In the genomic region with DNA sequence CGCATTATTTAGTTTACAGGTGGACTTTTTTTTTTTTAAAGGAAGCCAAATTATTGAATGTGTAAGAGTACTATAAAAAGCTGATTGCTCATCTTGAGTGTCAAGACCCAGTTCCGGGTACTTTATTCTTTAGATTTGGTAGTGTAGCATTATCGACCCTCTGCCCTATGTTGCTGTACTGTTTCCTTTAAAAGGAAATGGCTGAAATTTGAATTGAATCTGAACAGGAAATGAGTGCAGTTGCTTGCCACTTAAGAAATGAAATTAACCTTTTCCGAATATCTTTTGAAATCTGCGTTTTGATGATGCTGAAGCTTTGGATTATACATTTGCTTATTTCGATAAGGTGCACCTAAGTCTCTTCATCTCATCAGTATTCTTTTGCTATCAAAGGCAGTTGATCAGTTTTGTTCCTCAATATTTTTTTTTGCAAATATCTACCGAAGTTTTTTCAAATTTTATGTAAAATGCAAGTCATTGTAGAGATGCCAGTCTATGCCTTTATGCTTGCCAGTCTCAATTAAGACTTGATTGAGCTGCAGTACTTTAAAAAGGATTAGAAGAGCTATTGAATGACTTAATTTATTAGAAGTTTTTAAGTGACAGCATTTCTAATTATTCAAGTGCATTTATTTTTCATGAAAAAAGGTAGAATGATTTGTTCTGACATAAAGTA, we compare ENCODE assay signal across 1 cellular context.
A peak's percentile ranks its signal among the peaks of the same experiment; 100 is the strongest.
TF ChIP-seq lines count a peak whose summit lies in the region.

No MANE protein-coding gene starts in this region.

TF ChIP-seq in endothelial cell of umbilical vein, 7 proteins besides CTCF, POLR2A, EP300 and RAD21:
- TF ChIP-seq FOS (IDR thresholded peaks at IDR 0.05; ENCODE audit: borderline replicate concordance, insufficient read depth, low read length) = peak; percentile 47
- TF ChIP-seq GATA2 (IDR thresholded peaks at IDR 0.05; ENCODE audit: insufficient read depth, insufficient read length, low read depth, low read length) = no peak
- peak; percentile 47 for TF ChIP-seq JUN (IDR thresholded peaks at IDR 0.05; ENCODE audit: borderline replicate concordance, insufficient read depth, insufficient read length, low read depth)
TF ChIP-seq in endothelial cell of umbilical vein: peak in this region for 2.
